9 cellular contexts compared by ENCODE assay signal in the genomic region with DNA sequence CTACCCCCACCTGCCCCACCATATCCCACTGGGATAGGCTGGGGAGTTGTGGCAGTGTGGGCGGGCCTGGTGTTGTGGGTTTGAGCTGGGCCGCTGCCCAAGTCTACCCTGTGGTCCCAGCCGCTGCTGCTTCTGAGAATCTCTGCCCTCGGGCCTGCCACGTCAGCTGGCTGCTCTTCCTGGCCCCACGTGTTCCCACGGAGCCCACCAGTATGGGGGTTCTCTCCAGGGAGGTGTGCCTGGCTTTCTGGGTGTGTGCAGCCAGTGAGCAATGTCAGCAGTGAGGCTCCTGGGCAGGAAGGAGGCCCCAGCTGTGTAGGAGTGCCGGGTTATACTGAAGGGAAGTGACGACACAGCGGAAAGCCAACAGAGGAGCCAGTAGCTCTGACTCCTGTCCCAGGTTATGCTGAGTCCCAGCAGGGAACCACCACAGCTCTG. TPM values are rescaled to one million over a fixed set of nuclear protein-coding genes. Genes with fewer than 3 reads are reported as not detected.
DNase-seq lines count a peak whose midpoint lies in the region; ATAC-seq and TF ChIP-seq lines count a peak whose summit lies in the region.
"Had no signal": no experiment of that assay in that cellular context is flagged by ENCODE, and none has a peak within 500 bp of the region (broad histone marks: within the 10 kb centered on the region; RNA-seq: fewer than 3 reads in every experiment).

No MANE protein-coding gene starts in this region.

- H3K27me3 ChIP-seq in DND-41 (ENCODE audit: insufficient read depth, low read length, poor library complexity) (no peaks in the 10 kb centered on the region), H7 (ENCODE audit: control insufficient read depth, insufficient read depth, low read length) (no peaks in the 10 kb centered on the region), tibial artery (no peaks in the 10 kb centered on the region)

- peak overlapping the region; percentile 66 for H3K4me2 ChIP-seq in DND-41 (ENCODE audit: insufficient read depth, low read length)

- H3K36me3 ChIP-seq in DND-41 (ENCODE audit: insufficient read depth, low read length) (peaks cover 77% of the 10 kb centered on the region), H7 (replicated peaks; ENCODE audit: control insufficient read depth, insufficient read depth, low read length) (peaks cover 4% of the 10 kb centered on the region), tibial artery (no peaks in the 10 kb centered on the region)

- H3K27ac ChIP-seq in DND-41 (ENCODE audit: low read length): peak overlapping the region; percentile 71
- H3K27ac ChIP-seq in tibial artery: peak overlapping the region; percentile 63 to 86

- DNase-seq in DND-41 (peak; percentile 85), H7 (peak; percentile 72), NCI-H69 (lab: John Stamatoyannopoulos, UW) (peak; percentile 54), omental fat pad (ENCODE audit: low spot score) (no peak), tibial artery (no peak), NCI-H146 (lab: John Stamatoyannopoulos, UW) (no peak)
- peak; percentile 89 for DNase-seq in activated CD8-positive, alpha-beta memory T cell treated with anti-CD3 and anti-CD28 coated beads, Interleukin-2, amount 50 U/mL, for 48 hours

- peak overlapping the region in 1 of 2 experiments; percentile 46; a peak in 2 of 4 replicates for H3K4me3 ChIP-seq in DND-41 (ENCODE audit: low read depth in 1 of 2, low read length in 2 of 2)
- H3K4me3 ChIP-seq in H7 (ENCODE audit: insufficient read depth, low read depth, low read length): no peak overlapping the region
- peak overlapping the region; percentile 39 to 49 for H3K4me3 ChIP-seq in tibial artery

- H4K20me1 ChIP-seq in DND-41 (ENCODE audit: insufficient read depth, low read length): peaks cover 90% of the 10 kb centered on the region

- H2AFZ ChIP-seq in DND-41 (ENCODE audit: low read depth, low read length): no peak overlapping the region

- TF ChIP-seq CTCF in DND-41 (IDR thresholded peaks at IDR 0.05; ENCODE audit: borderline replicate concordance, extremely low read depth, low read length, poor library complexity, severe bottlenecking) (no peak), omental fat pad (IDR thresholded peaks at IDR 0.05) (no peak), tibial artery (IDR thresholded peaks at IDR 0.05) (no peak)

- H3K79me2 ChIP-seq in DND-41 (ENCODE audit: insufficient read depth, low read length): peaks cover 97% of the 10 kb centered on the region

- ATAC-seq in DND-41 (ENCODE audit: insufficient read depth, low read depth): peak; percentile 78
- ATAC-seq in esophagus mucosa: peak; percentile 70
- peak; percentile 55 for ATAC-seq in omental fat pad (ENCODE audit: low FRiP score)

- H3K9me3 ChIP-seq in DND-41 (ENCODE audit: insufficient read depth, low read length, severe bottlenecking) (no peaks in the 10 kb centered on the region), tibial artery (no peaks in the 10 kb centered on the region)

- H3K9ac ChIP-seq in DND-41 (ENCODE audit: low read depth, low read length): peak overlapping the region; percentile 52

- intact Hi-C loops in tibial artery (cut with DNase I; ENCODE audit: low total_unique reads): loop anchor here (1.0 kb wide), 1 partner anchor 19 kb away; no protein-coding TSS in a partner anchor

- H3K4me1 ChIP-seq in DND-41 (ENCODE audit: insufficient read depth, low read length): peaks cover 41% of the 10 kb centered on the region
- peaks cover 0 to 100% (median 92%) of the 10 kb centered on the region in 4 donors for H3K4me1 ChIP-seq in tibial artery

RNA-seq across cellular contexts. Expression of a gene that starts 10.5 kb away (rescaled TPM):
- total RNA-seq in H7 (2014; rRNA removed; shearing (Covaris generic)): 204 and 246 TPM in 2 replicates
- total RNA-seq in esophagus mucosa (92.0 TPM), omental fat pad (100 to 1,000 TPM; 157 to 305 (median 241) TPM)

RNA-seq across cellular contexts. Expression of a gene that starts 22.4 kb away (rescaled TPM):
- 2.8 and 4.4 TPM in 2 replicates for total RNA-seq in H7 (2014; rRNA removed; shearing (Covaris generic))
- 2.4 TPM for total RNA-seq in esophagus mucosa
- 10 to 100 TPM; 14.2 to 94.1 (median 45.4) TPM for total RNA-seq in omental fat pad

RNA-seq across cellular contexts. Expression of a gene that starts 32.4 kb away (rescaled TPM):
- total RNA-seq in H7 (2014; rRNA removed; shearing (Covaris generic)): 0.07 and 1.2 TPM in 2 replicates
- not detected for total RNA-seq in esophagus mucosa
- not detected for total RNA-seq in omental fat pad
- total RNA-seq: activated CD8-positive, alpha-beta memory T cell treated with anti-CD3 and anti-CD28 coated beads for 36 hours had no signal

RNA-seq across cellular contexts. Expression of a gene that starts 41.5 kb away (rescaled TPM):
- 0.21 and 0.22 TPM in 2 replicates for total RNA-seq in H7 (2014; rRNA removed; shearing (Covaris generic))
- 0.60 TPM for total RNA-seq in esophagus mucosa
- 1 to 10 TPM in 1 of 4 donors, under 1 TPM in 2, not detected in 1; 0.56 to 1.5 (median 0.84) TPM for total RNA-seq in omental fat pad

RNA-seq across cellular contexts. Expression of a gene that starts 45.7 kb away (rescaled TPM):
- 118 and 146 TPM in 2 replicates for total RNA-seq in H7 (2014; rRNA removed; shearing (Covaris generic))
- 65.8 TPM for total RNA-seq in esophagus mucosa
- 100 to 1,000 TPM in 1 of 4 donors, 10 to 100 TPM in 3; 40.0 to 178 (median 72.2) TPM for total RNA-seq in omental fat pad

Comparison
In these comparisons a context has a peak if more than half of its experiments do, and no peak if none do; other contexts are left out.
1. DNase-seq: peak in DND-41 (single experiment), H7 (single experiment), NCI-H69 (single experiment) and activated CD8-positive, alpha-beta memory T cell treated with anti-CD3 and anti-CD28 coated beads, Interleukin-2, amount 50 U/mL, for 48 hours (single experiment); none in omental fat pad (single experiment), tibial artery (0 of 2) and NCI-H146 (single experiment).
2. Peak in every context shown above with its lines, with median percentiles within 50 percentile points of each other: ATAC-seq.